ENCODE assay signal across 10 cellular contexts in genomic region chr19:40970396-40971325, GRCh38. TPM values are rescaled to one million over a fixed set of nuclear protein-coding genes. Genes with fewer than 3 reads are reported as not detected.
A peak's percentile ranks its signal among the peaks of the same experiment; 100 is the strongest.
DNase-seq lines count a peak whose midpoint lies in the region; ATAC-seq and TF ChIP-seq lines count a peak whose summit lies in the region.
"Not testable (repeated sequence)": the region's sequence is repeated elsewhere in the genome, so short reads cannot be mapped to it uniquely, and the experiment has no call there.
"Had no signal": no experiment of that assay in that cellular context is flagged by ENCODE, and none has a peak within 500 bp of the region (broad histone marks: within the 10 kb centered on the region; RNA-seq: fewer than 3 reads in every experiment).

No MANE protein-coding gene starts in this region.

- CTCF ChIA-PET in CD4-positive, alpha-beta T cell (lab: Charles Lee) = interaction anchor here (0.6 to 1.7 kb wide), 2 partner anchors 174 to 218 kb away, joined by 4 to 8 read pairs; no protein-coding TSS in a partner anchor
- CTCF ChIA-PET in activated CD8-positive, alpha-beta T cell treated with anti-CD3 and anti-CD28 coated beads for 36 hours (lab: Charles Lee) = interaction anchor here (1.4 to 1.7 kb wide), 2 partner anchors 20 to 174 kb away, joined by 4 read pairs; partner anchors contain the start of gene CYP2B6

- H3K27me3 ChIP-seq in CD4-positive, alpha-beta T cell (ENCODE audit: control insufficient read depth, insufficient read depth, low read length) = not testable (repeated sequence)

- H3K27ac ChIP-seq in CD4-positive, alpha-beta T cell (ENCODE audit: low read depth, low read length) = not testable (repeated sequence)

- peak overlapping the region; percentile 73 for H3K27ac Mint-ChIP-seq in CD4-positive, alpha-beta T cell
- H3K27ac Mint-ChIP-seq in activated CD8-positive, alpha-beta T cell treated with anti-CD3 and anti-CD28 coated beads for 36 hours = not testable (repeated sequence)
- H3K27ac Mint-ChIP-seq in activated T-cell treated with anti-CD3 and anti-CD28 coated beads, Interleukin-2, amount 50 U/mL, for 72 hours = peak overlapping the region; percentile 38
- H3K27ac Mint-ChIP-seq in activated naive CD4-positive, alpha-beta T cell treated with anti-CD3 and anti-CD28 coated beads, Interleukin-2, amount 50 U/mL, for 24 hours = peak overlapping the region; percentile 13
- H3K27ac Mint-ChIP-seq in effector memory CD8-positive, alpha-beta T cell = peak overlapping the region; percentile 0 to 6

- ATAC-seq in CD4-positive, alpha-beta T cell (ENCODE audit: poor library complexity) = peak; percentile 70
- not testable (repeated sequence) for ATAC-seq in activated CD8-positive, alpha-beta T cell treated with anti-CD3 and anti-CD28 coated beads for 36 hours; activated T-cell treated with anti-CD3 and anti-CD28 coated beads, Interleukin-2, amount 50 U/mL, for 72 hours (replicated peaks in 1 of 2)
- peak; percentile 69 for ATAC-seq in effector memory CD8-positive, alpha-beta T cell (replicated peaks)

- H3K9me3 Mint-ChIP-seq in CD4-positive, alpha-beta T cell; activated CD8-positive, alpha-beta T cell treated with anti-CD3 and anti-CD28 coated beads for 36 hours; activated T-cell treated with anti-CD3 and anti-CD28 coated beads, Interleukin-2, amount 50 U/mL, for 72 hours; activated naive CD4-positive, alpha-beta T cell treated with anti-CD3 and anti-CD28 coated beads, Interleukin-2, amount 50 U/mL, for 24 hours; effector memory CD8-positive, alpha-beta T cell: not testable (repeated sequence)

- H3K4me1 Mint-ChIP-seq in CD4-positive, alpha-beta T cell (ENCODE audit: low read depth) = peaks cover 45% of the 10 kb centered on the region
- H3K4me1 Mint-ChIP-seq in activated CD8-positive, alpha-beta T cell treated with anti-CD3 and anti-CD28 coated beads for 36 hours (ENCODE audit: low read depth) = peaks cover 34% of the 10 kb centered on the region
- H3K4me1 Mint-ChIP-seq in activated T-cell treated with anti-CD3 and anti-CD28 coated beads, Interleukin-2, amount 50 U/mL, for 72 hours (ENCODE audit: low read depth) = peaks cover 33% of the 10 kb centered on the region
- H3K4me1 Mint-ChIP-seq in activated naive CD4-positive, alpha-beta T cell treated with anti-CD3 and anti-CD28 coated beads, Interleukin-2, amount 50 U/mL, for 24 hours = peaks cover 43% of the 10 kb centered on the region
- peaks cover 27 to 38% of the 10 kb centered on the region in 2 donors for H3K4me1 Mint-ChIP-seq in effector memory CD8-positive, alpha-beta T cell (ENCODE audit: low read depth in 2 of 2)

- peak overlapping the region; percentile 72 for H3K4me3 Mint-ChIP-seq in CD4-positive, alpha-beta T cell
- not testable (repeated sequence) for H3K4me3 Mint-ChIP-seq in activated CD8-positive, alpha-beta T cell treated with anti-CD3 and anti-CD28 coated beads for 36 hours
- peak overlapping the region; percentile 61 to 65 for H3K4me3 Mint-ChIP-seq in activated T-cell treated with anti-CD3 and anti-CD28 coated beads, Interleukin-2, amount 50 U/mL, for 72 hours
- peak overlapping the region; percentile 49 for H3K4me3 Mint-ChIP-seq in activated naive CD4-positive, alpha-beta T cell treated with anti-CD3 and anti-CD28 coated beads, Interleukin-2, amount 50 U/mL, for 24 hours
- peak overlapping the region; percentile 26 to 46 for H3K4me3 Mint-ChIP-seq in effector memory CD8-positive, alpha-beta T cell

- not testable (repeated sequence) for TF ChIP-seq CTCF in CD4-positive, alpha-beta T cell (IDR thresholded peaks at IDR 0.05); activated CD8-positive, alpha-beta T cell treated with anti-CD3 and anti-CD28 coated beads for 36 hours (IDR thresholded peaks at IDR 0.05)

- H3K9me3 ChIP-seq in CD4-positive, alpha-beta T cell (ENCODE audit: control insufficient read depth, low read length) = not testable (repeated sequence)

- intact Hi-C loops in CD4-positive, alpha-beta T cell (cut with DNase I, micrococcal nuclease) = loop anchor here (1.0 to 10.0 kb wide), 4 partner anchors 292 to 337 kb away; no protein-coding TSS in a partner anchor
- intact Hi-C loops in activated CD8-positive, alpha-beta T cell treated with anti-CD3 and anti-CD28 coated beads for 36 hours (cut with micrococcal nuclease) = not testable (repeated sequence)

- peak in 9 of 10 experiments; percentile 8 to 51 (median 26) for DNase-seq in CD4-positive, alpha-beta T cell
- DNase-seq in SW480 (ENCODE audit: low spot score) = peak; percentile 47
- DNase-seq in T-helper 9 cell = peak; percentile 6
- DNase-seq in activated CD8-positive, alpha-beta T cell treated with anti-CD3 and anti-CD28 coated beads for 36 hours = peak; percentile 5
- DNase-seq in activated T-cell treated with anti-CD3 and anti-CD28 coated beads, Interleukin-2, amount 50 U/mL, for 72 hours = peak in 1 of 2 donors; percentile 12
- DNase-seq in effector memory CD8-positive, alpha-beta T cell = peak; percentile 14 to 26 (median 18)
- peak; percentile 30 to 92 (median 68) for DNase-seq in stimulated activated naive CD4-positive, alpha-beta T cell (lab: John Stamatoyannopoulos, UW)

- not testable (repeated sequence) for H3K36me3 Mint-ChIP-seq in CD4-positive, alpha-beta T cell (ENCODE audit: low read depth); activated CD8-positive, alpha-beta T cell treated with anti-CD3 and anti-CD28 coated beads for 36 hours (ENCODE audit: low read depth); activated T-cell treated with anti-CD3 and anti-CD28 coated beads, Interleukin-2, amount 50 U/mL, for 72 hours (ENCODE audit: insufficient read depth in 2 of 2); activated naive CD4-positive, alpha-beta T cell treated with anti-CD3 and anti-CD28 coated beads, Interleukin-2, amount 50 U/mL, for 24 hours; effector memory CD8-positive, alpha-beta T cell (ENCODE audit: insufficient read depth)

- POLR2A ChIA-PET in CD4-positive, alpha-beta T cell (lab: Charles Lee) = interaction anchor here (0.9 to 2.1 kb wide), 20 partner anchors 13 to 879 kb away, joined by 3 to 11 read pairs (median 4); partner anchors contain the start of genes ACTMAP, COQ8B, EGLN2 and HNRNPUL1
- POLR2A ChIA-PET in activated CD8-positive, alpha-beta T cell treated with anti-CD3 and anti-CD28 coated beads for 36 hours (lab: Charles Lee) = not testable (repeated sequence)

- not testable (repeated sequence) for H3K27me3 Mint-ChIP-seq in CD4-positive, alpha-beta T cell; activated CD8-positive, alpha-beta T cell treated with anti-CD3 and anti-CD28 coated beads for 36 hours; activated T-cell treated with anti-CD3 and anti-CD28 coated beads, Interleukin-2, amount 50 U/mL, for 72 hours (ENCODE audit: low read depth); activated naive CD4-positive, alpha-beta T cell treated with anti-CD3 and anti-CD28 coated beads, Interleukin-2, amount 50 U/mL, for 24 hours; effector memory CD8-positive, alpha-beta T cell

RNA-seq across cellular contexts. Expression of gene CYP2B6, which starts 20.4 kb away (rescaled TPM):
- not detected for total RNA-seq in CD4-positive, alpha-beta T cell
- total RNA-seq in activated CD8-positive, alpha-beta T cell treated with anti-CD3 and anti-CD28 coated beads for 36 hours = not detected
- not detected for total RNA-seq in activated T-cell treated with anti-CD3 and anti-CD28 coated beads, Interleukin-2, amount 50 U/mL, for 72 hours
- total RNA-seq: A673, H4 had no signal
